ENCODE assay signal across 13 cellular contexts in genomic region chr1:207812778-207813512, GRCh38.
DNase-seq lines count a peak whose midpoint lies in the region; ATAC-seq and TF ChIP-seq lines count a peak whose summit lies in the region.
"Had no signal": no experiment of that assay in that cellular context is flagged by ENCODE, and none has a peak within 500 bp of the region (broad histone marks: within the 10 kb centered on the region; RNA-seq: fewer than 3 reads in every experiment).

No MANE protein-coding gene starts in this region.

- TF ChIP-seq CTCF in tibial artery (IDR thresholded peaks at IDR 0.05), result no peak
- no peak for TF ChIP-seq CTCF in GM10266 (IDR thresholded peaks at IDR 0.05; ENCODE audit: control insufficient read depth, insufficient read depth, low read depth, missing control alignments)

- no peaks in the 10 kb centered on the region for H3K9me3 Mint-ChIP-seq in activated CD8-positive, alpha-beta memory T cell treated with anti-CD3 and anti-CD28 coated beads, Interleukin-2, amount 10 ng/mL, durations not matched to agents 7 days and 5 days (ENCODE audit: low read depth)
- H3K9me3 Mint-ChIP-seq in central memory CD8-positive, alpha-beta T cell, result no peaks in the 10 kb centered on the region

- intact Hi-C loops in tibial artery (cut with DNase I; ENCODE audit: low total_unique reads), result loop anchor here (5.0 kb wide), 1 partner anchor 61 kb away; the partner anchor contains the start of gene CD46

- peaks cover 95% of the 10 kb centered on the region for H3K4me1 ChIP-seq in muscle layer of colon (ENCODE audit: insufficient read depth, low read length)
- peaks cover 0 to 100% (median 98%) of the 10 kb centered on the region in 4 donors for H3K4me1 ChIP-seq in tibial artery

- H3K36me3 ChIP-seq in muscle layer of colon (ENCODE audit: insufficient read depth, low read length) (peaks cover 94% of the 10 kb centered on the region), tibial artery (peaks cover 92 to 100% (median 100%) of the 10 kb centered on the region in 3 donors)

- H3K9me3 ChIP-seq in muscle layer of colon (ENCODE audit: low read length) (no peaks in the 10 kb centered on the region), tibial artery (no peaks in the 10 kb centered on the region)
- H3K9me3 ChIP-seq: SK-N-SH had no signal

- H3K4me3 ChIP-seq in muscle layer of colon (ENCODE audit: low read depth in 1 of 2, low read length in 2 of 2) (peak overlapping the region in 1 of 2 donors; percentile 49), tibial artery (peak overlapping the region; percentile 20 to 31)

- DNase-seq in activated CD8-positive, alpha-beta memory T cell treated with anti-CD3 and anti-CD28 coated beads, Interleukin-2, amount 10 ng/mL, durations not matched to agents 7 days and 5 days, result peak; percentile 26
- DNase-seq in activated CD8-positive, alpha-beta memory T cell treated with anti-CD3 and anti-CD28 coated beads for 24 hours, result no peak
- DNase-seq in central memory CD8-positive, alpha-beta T cell (ENCODE audit: low spot score in 2 of 2), result no peak
- DNase-seq in tibial artery, result peak in 1 of 2 donors; percentile 69
- DNase-seq in GM10266 (ENCODE audit: extremely low spot score), result no peak
- DNase-seq in GOT3 (lab: John Stamatoyannopoulos, UW), result no peak
- DNase-seq: activated CD4-positive, CD25-positive, alpha-beta regulatory T cell treated with anti-CD3 and anti-CD28 coated beads, Interleukin-2, amount 50 U/mL, for 72 hours; DMS53; effector CD4-positive, alpha-beta T cell; NCI-H526 treated with DMSO at 0.1 percent for 48 hours; SK-N-SH had no signal

- peak overlapping the region; percentile 78 for H3K27ac ChIP-seq in muscle layer of colon (ENCODE audit: low read depth, low read length)
- H3K27ac ChIP-seq in tibial artery, result peak overlapping the region; percentile 100

- no peak overlapping the region for H3K27ac Mint-ChIP-seq in activated CD8-positive, alpha-beta memory T cell treated with anti-CD3 and anti-CD28 coated beads, Interleukin-2, amount 10 ng/mL, durations not matched to agents 7 days and 5 days
- H3K27ac Mint-ChIP-seq in central memory CD8-positive, alpha-beta T cell (ENCODE audit: low read depth), result peak overlapping the region; percentile 64

- no peak overlapping the region for H3K4me3 Mint-ChIP-seq in activated CD8-positive, alpha-beta memory T cell treated with anti-CD3 and anti-CD28 coated beads, Interleukin-2, amount 10 ng/mL, durations not matched to agents 7 days and 5 days
- H3K4me3 Mint-ChIP-seq in central memory CD8-positive, alpha-beta T cell, result no peak overlapping the region

- no peak overlapping the region for H3K9ac ChIP-seq in muscle layer of colon (ENCODE audit: low read length)
- H3K9ac ChIP-seq: SK-N-SH had no signal

- peaks cover 36% of the 10 kb centered on the region for H3K4me1 Mint-ChIP-seq in activated CD8-positive, alpha-beta memory T cell treated with anti-CD3 and anti-CD28 coated beads, Interleukin-2, amount 10 ng/mL, durations not matched to agents 7 days and 5 days
- H3K4me1 Mint-ChIP-seq in central memory CD8-positive, alpha-beta T cell, result peaks cover 72% of the 10 kb centered on the region

- no peak for ATAC-seq in activated CD8-positive, alpha-beta memory T cell treated with anti-CD3 and anti-CD28 coated beads, Interleukin-2, amount 10 ng/mL, durations not matched to agents 7 days and 5 days
- no peak for ATAC-seq in central memory CD8-positive, alpha-beta T cell (replicated peaks; ENCODE audit: extremely low read depth, poor library complexity, severe bottlenecking)
- no peak for ATAC-seq in GM21825 (IDR thresholded peaks at IDR 0.05; ENCODE audit: unreplicated experiment)

- no peaks in the 10 kb centered on the region for H3K27me3 Mint-ChIP-seq in activated CD8-positive, alpha-beta memory T cell treated with anti-CD3 and anti-CD28 coated beads, Interleukin-2, amount 10 ng/mL, durations not matched to agents 7 days and 5 days
- no peaks in the 10 kb centered on the region for H3K27me3 Mint-ChIP-seq in central memory CD8-positive, alpha-beta T cell

- CTCF ChIA-PET in activated CD8-positive, alpha-beta memory T cell treated with anti-CD3 and anti-CD28 coated beads, Interleukin-2, amount 10 ng/mL, durations not matched to agents 7 days and 5 days (lab: Charles Lee), result interaction anchor here (1.0 to 3.9 kb wide), 8 partner anchors 13 to 72 kb away, joined by 3 to 22 read pairs (median 6); no protein-coding TSS in a partner anchor

- no peaks in the 10 kb centered on the region for H3K27me3 ChIP-seq in muscle layer of colon (ENCODE audit: control insufficient read depth in 1 of 2, insufficient read depth in 2 of 2, low read length in 2 of 2)
- H3K27me3 ChIP-seq in tibial artery, result no peaks in the 10 kb centered on the region

- H3K36me3 Mint-ChIP-seq in activated CD8-positive, alpha-beta memory T cell treated with anti-CD3 and anti-CD28 coated beads, Interleukin-2, amount 10 ng/mL, durations not matched to agents 7 days and 5 days, result peaks cover 43% of the 10 kb centered on the region
- H3K36me3 Mint-ChIP-seq in central memory CD8-positive, alpha-beta T cell (ENCODE audit: insufficient read depth), result peaks cover 61% of the 10 kb centered on the region
